14 cellular contexts compared by ENCODE assay signal in the genomic region with DNA sequence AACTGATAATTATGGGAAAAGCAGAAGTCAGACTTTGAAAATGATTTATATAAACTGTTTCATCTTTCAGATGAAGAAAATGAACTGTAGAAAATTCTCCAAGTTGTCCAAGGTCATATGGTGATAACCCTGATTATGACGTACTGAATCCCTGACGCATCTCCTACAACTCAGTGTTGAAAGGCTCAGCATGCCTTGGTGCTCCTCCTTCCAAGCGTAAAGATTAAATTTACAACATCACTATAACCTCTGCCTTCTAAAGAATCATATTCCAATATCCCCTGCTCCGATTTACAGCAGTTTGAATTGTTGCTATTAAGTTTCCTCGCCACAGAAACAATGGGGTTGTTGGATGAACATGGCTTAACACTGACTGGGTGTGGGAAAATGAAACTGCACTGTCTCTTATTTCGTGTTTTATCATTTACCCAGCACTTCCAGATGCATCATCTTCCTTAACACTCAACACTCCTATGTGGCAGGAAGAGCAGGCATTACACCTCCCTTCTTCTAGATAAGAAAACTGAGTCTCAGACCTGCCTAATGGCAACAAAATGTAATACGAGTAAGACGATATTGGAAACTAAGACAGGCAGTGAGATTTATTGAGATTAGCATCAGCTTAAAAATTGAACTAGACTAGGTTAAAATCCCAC.
DNase-seq lines count a peak whose midpoint lies in the region; TF ChIP-seq lines count a peak whose summit lies in the region.
"Had no signal": no experiment of that assay in that cellular context is flagged by ENCODE, and none has a peak within 500 bp of the region (broad histone marks: within the 10 kb centered on the region; RNA-seq: fewer than 3 reads in every experiment).

No MANE protein-coding gene starts in this region.

- H3K36me3 ChIP-seq in testis (ENCODE audit: low read depth, missing control alignments) = no peaks in the 10 kb centered on the region

- no peak overlapping the region for H3K4me3 ChIP-seq in cardiac fibroblast (replicated peaks in 1 of 2; ENCODE audit: low read depth in 2 of 2, low read length in 2 of 2)
- no peak overlapping the region for H3K4me3 ChIP-seq in testis

- H3K9me3 Mint-ChIP-seq in activated naive CD4-positive, alpha-beta T cell treated with anti-CD3 and anti-CD28 coated beads, Interleukin-2, amount 10 ng/mL, durations not matched to agents 7 days and 5 days = no peaks in the 10 kb centered on the region
- H3K9me3 Mint-ChIP-seq: activated CD8-positive, alpha-beta T cell treated with anti-CD3 and anti-CD28 coated beads for 36 hours; CD8-positive, alpha-beta memory T cell had no signal

- H3K4me3 Mint-ChIP-seq in activated naive CD4-positive, alpha-beta T cell treated with anti-CD3 and anti-CD28 coated beads, Interleukin-2, amount 10 ng/mL, durations not matched to agents 7 days and 5 days = no peak overlapping the region
- H3K4me3 Mint-ChIP-seq: activated CD8-positive, alpha-beta T cell treated with anti-CD3 and anti-CD28 coated beads for 36 hours; CD8-positive, alpha-beta memory T cell had no signal

- no peak for TF ChIP-seq POLR2A in testis (IDR thresholded peaks at IDR 0.05)

- peaks cover 20% of the 10 kb centered on the region for H3K4me1 ChIP-seq in testis

- H3K27ac Mint-ChIP-seq in activated naive CD4-positive, alpha-beta T cell treated with anti-CD3 and anti-CD28 coated beads, Interleukin-2, amount 10 ng/mL, durations not matched to agents 7 days and 5 days = no peak overlapping the region
- H3K27ac Mint-ChIP-seq: activated CD8-positive, alpha-beta T cell treated with anti-CD3 and anti-CD28 coated beads for 36 hours; CD8-positive, alpha-beta memory T cell had no signal

- no peak for TF ChIP-seq CTCF in cardiac fibroblast (IDR thresholded peaks at IDR 0.05; ENCODE audit: low read depth, low read length)
- TF ChIP-seq CTCF in testis (IDR thresholded peaks at IDR 0.05) = no peak

- CTCF ChIA-PET in activated naive CD4-positive, alpha-beta T cell treated with anti-CD3 and anti-CD28 coated beads, Interleukin-2, amount 10 ng/mL, durations not matched to agents 7 days and 5 days (lab: Charles Lee) = no interaction called here

- H3K4me1 Mint-ChIP-seq in activated naive CD4-positive, alpha-beta T cell treated with anti-CD3 and anti-CD28 coated beads, Interleukin-2, amount 10 ng/mL, durations not matched to agents 7 days and 5 days = no peaks in the 10 kb centered on the region
- H3K4me1 Mint-ChIP-seq: CD8-positive, alpha-beta memory T cell had no signal

- intact Hi-C loops in testis (cut with DNase I; ENCODE audit: low total_unique reads) = no loop called here

- H3K36me3 Mint-ChIP-seq in activated naive CD4-positive, alpha-beta T cell treated with anti-CD3 and anti-CD28 coated beads, Interleukin-2, amount 10 ng/mL, durations not matched to agents 7 days and 5 days = no peaks in the 10 kb centered on the region
- H3K36me3 Mint-ChIP-seq: CD8-positive, alpha-beta memory T cell had no signal

- H3K27me3 ChIP-seq in testis = no peaks in the 10 kb centered on the region

- peak; percentile 23 for DNase-seq in LHCN-M2 (ENCODE audit: low read depth)
- peak; percentile 35 to 44 for DNase-seq in cardiac fibroblast (ENCODE audit: low read depth in 2 of 2)
- peak; percentile 58 for DNase-seq in kidney glomerular epithelial cell (lab: John Stamatoyannopoulos, UW)
- peak; percentile 18 for DNase-seq in testis
- no peak for DNase-seq in stimulated activated CD4-positive, alpha-beta T cell treated with anti-CD3 and anti-CD28 coated beads, Interleukin-12 subunit alpha, Interleukin-12 subunit beta, amount 100 ng/mL, for 4 hours
- DNase-seq in hepatic stellate cell (ENCODE audit: low spot score) = no peak
- no peak for DNase-seq in activated naive CD4-positive, alpha-beta T cell treated with anti-CD3 and anti-CD28 coated beads, Interleukin-2, amount 10 ng/mL, durations not matched to agents 7 days and 5 days
- DNase-seq: activated effector memory CD4-positive, alpha-beta T cell treated with Interleukin-2 at 50 U/mL for 16 hours; CD8-positive, alpha-beta memory T cell; central memory CD4-positive, alpha-beta T cell; NCI-H774; retina; stimulated activated naive CD4-positive, alpha-beta T cell treated with Interleukin-2 at 50 U/mL for 16 hours had no signal

- WGBS in testis, 2 donors = 45 to 70% methylated on average over 8 of the region's 8 CpGs

- H3K27me3 Mint-ChIP-seq in activated naive CD4-positive, alpha-beta T cell treated with anti-CD3 and anti-CD28 coated beads, Interleukin-2, amount 10 ng/mL, durations not matched to agents 7 days and 5 days = peaks cover 9% of the 10 kb centered on the region
- H3K27me3 Mint-ChIP-seq: activated CD8-positive, alpha-beta T cell treated with anti-CD3 and anti-CD28 coated beads for 36 hours had no signal

- peak overlapping the region in 1 of 2 donors; percentile 8 for H3K27ac ChIP-seq in testis

- H3K9me3 ChIP-seq in testis = no peaks in the 10 kb centered on the region

Comparison
In these comparisons a context has a peak if more than half of its experiments do, and no peak if none do; other contexts are left out.
1. DNase-seq: peak in LHCN-M2 (single experiment), cardiac fibroblast (2 of 2), kidney glomerular epithelial cell (single experiment) and testis (single experiment); none in stimulated activated CD4-positive, alpha-beta T cell treated with anti-CD3 and anti-CD28 coated beads, Interleukin-12 subunit alpha, Interleukin-12 subunit beta, amount 100 ng/mL, for 4 hours (single experiment), hepatic stellate cell (single experiment) and activated naive CD4-positive, alpha-beta T cell treated with anti-CD3 and anti-CD28 coated beads, Interleukin-2, amount 10 ng/mL, durations not matched to agents 7 days and 5 days (single experiment).